Comparison of ENCODE assay signal across 15 cellular contexts in the genomic region with DNA sequence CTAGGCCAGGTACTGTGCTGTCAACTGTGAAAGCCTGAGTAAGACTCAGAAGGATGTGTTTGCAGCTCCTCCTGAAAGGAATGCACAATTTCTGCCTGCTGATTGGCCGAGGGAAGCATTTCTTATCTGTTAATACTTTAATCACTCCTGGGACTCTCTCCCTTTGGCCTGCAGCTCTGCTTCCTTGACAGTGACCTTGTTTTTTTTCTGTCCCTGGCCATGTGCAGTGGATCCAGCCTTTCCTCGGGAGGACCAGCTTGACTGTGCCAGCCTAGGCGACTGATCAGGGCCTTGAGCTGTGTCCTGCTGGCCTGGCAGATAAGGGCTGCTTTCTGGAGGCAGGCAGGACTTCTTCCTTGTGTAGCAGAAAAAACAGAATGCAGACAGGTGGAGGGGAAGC. TPM values are rescaled to one million over a fixed set of nuclear protein-coding genes. Genes with fewer than 3 reads are reported as not detected.
DNase-seq lines count a peak whose midpoint lies in the region; ATAC-seq, FAIRE-seq and TF ChIP-seq lines count a peak whose summit lies in the region.
"Had no signal": no experiment of that assay in that cellular context is flagged by ENCODE, and none has a peak within 500 bp of the region (broad histone marks: within the 10 kb centered on the region; RNA-seq: fewer than 3 reads in every experiment).

No MANE protein-coding gene starts in this region.

- no peaks in the 10 kb centered on the region for H3K27me3 ChIP-seq in WERI-Rb-1 (ENCODE audit: insufficient read depth, low read depth, severe bottlenecking)
- no peaks in the 10 kb centered on the region for H3K27me3 ChIP-seq in pancreas
- H3K27me3 ChIP-seq: suprapubic skin had no signal

- no peak for FAIRE-seq in pancreas (lab: Jason Lieb, UNC)

- H3K27ac ChIP-seq in WERI-Rb-1 (peak overlapping the region; percentile 43), pancreas (peak overlapping the region in 3 of 4 donors; percentile 61 to 65 (median 65))
- H3K27ac ChIP-seq: suprapubic skin had no signal

- peaks cover 38% of the 10 kb centered on the region for H3K4me1 Mint-ChIP-seq in WTC11

- CTCF ChIA-PET in WTC11 (lab: Charles Lee) = interaction anchor here (1.0 kb wide), 1 partner anchor 10 kb away, joined by 3 read pairs; no protein-coding TSS in a partner anchor

- POLR2A ChIA-PET in WTC11 (lab: Charles Lee) = no interaction called here

- H3K9me3 ChIP-seq in WERI-Rb-1 (ENCODE audit: severe bottlenecking) (no peaks in the 10 kb centered on the region), pancreas (no peaks in the 10 kb centered on the region)
- H3K9me3 ChIP-seq: suprapubic skin had no signal

- WGBS in pancreas, 2 donors = 7 to 11% methylated on average over 3 of the region's 3 CpGs

- H3K9me3 Mint-ChIP-seq in WTC11 = peaks cover 14% of the 10 kb centered on the region
- H3K9me3 Mint-ChIP-seq: dendritic cell treated with granulocyte-macrophage colony-stimulating factor and Interleukin-4, amounts not matched to agents 40 ng/mL and 50 ng/mL, for 4 days had no signal

- TF ChIP-seq CTCF in WERI-Rb-1 (IDR thresholded peaks at IDR 0.05; ENCODE audit: low read depth, low read length) (no peak), pancreas (IDR thresholded peaks at IDR 0.05) (no peak), WTC11 (IDR thresholded peaks at IDR 0.05) (no peak), GM20000 (IDR thresholded peaks at IDR 0.05; ENCODE audit: extremely low read depth, missing control alignments) (no peak)

- peaks cover 32 to 88% (median 79%) of the 10 kb centered on the region in 3 donors for H3K4me1 ChIP-seq in pancreas

- no peaks in the 10 kb centered on the region for H3K27me3 Mint-ChIP-seq in WTC11 (ENCODE audit: low read depth)
- H3K27me3 Mint-ChIP-seq: activated naive CD8-positive, alpha-beta T cell treated with anti-CD3 and anti-CD28 coated beads for 36 hours; dendritic cell treated with granulocyte-macrophage colony-stimulating factor and Interleukin-4, amounts not matched to agents 40 ng/mL and 50 ng/mL, for 4 days had no signal

- peaks cover 7% of the 10 kb centered on the region for H3K36me3 Mint-ChIP-seq in WTC11

- intact Hi-C loops in left ventricle myocardium superior (cut with micrococcal nuclease) (no loop called here), pancreas (cut with DNase I) (loop anchor here in 1 of 3 donors (10.0 kb wide), 1 partner anchor 118 kb away; no protein-coding TSS in a partner anchor)

- H3K4me3 ChIP-seq in WERI-Rb-1 (ENCODE audit: low read depth, low read length) = no peak overlapping the region
- no peak overlapping the region for H3K4me3 ChIP-seq in pancreas
- H3K4me3 ChIP-seq: suprapubic skin had no signal

- TF ChIP-seq POLR2A in GM18505 (IDR thresholded peaks at IDR 0.05; ENCODE audit: borderline replicate concordance, extremely low read depth, insufficient read depth, insufficient read length) = no peak

- no peak overlapping the region for H3K27ac Mint-ChIP-seq in WTC11
- H3K27ac Mint-ChIP-seq: activated naive CD8-positive, alpha-beta T cell treated with anti-CD3 and anti-CD28 coated beads for 36 hours; dendritic cell treated with granulocyte-macrophage colony-stimulating factor and Interleukin-4, amounts not matched to agents 40 ng/mL and 50 ng/mL, for 4 days had no signal

- ATAC-seq in left ventricle myocardium superior (peak; percentile 86), pancreas (peak; percentile 68 to 82 (median 80)), WTC11 (no peak), GM18505 (IDR thresholded peaks at IDR 0.05; ENCODE audit: unreplicated experiment) (no peak), GM18502 (IDR thresholded peaks at IDR 0.05; ENCODE audit: poor library complexity, unreplicated experiment) (no peak)

- peak; percentile 11 for DNase-seq in AG20443 (ENCODE audit: low spot score)
- DNase-seq in WERI-Rb-1 = peak; percentile 84
- peak; percentile 55 for DNase-seq in left ventricle myocardium superior
- peak in 5 of 6 donors; percentile 70 to 83 (median 77) for DNase-seq in pancreas
- DNase-seq in WTC11 (ENCODE audit: low spot score) = no peak
- no peak for DNase-seq in GM20000 (ENCODE audit: low spot score)
- DNase-seq: activated naive CD8-positive, alpha-beta T cell treated with anti-CD3 and anti-CD28 coated beads for 36 hours; DMS 273 treated with DMSO at 0.1 percent for 48 hours; naive B cell; NCI-H146; NCI-H510A treated with DMSO at 0.1 percent for 48 hours had no signal

- H3K36me3 ChIP-seq in WERI-Rb-1 (peaks cover 6% of the 10 kb centered on the region), pancreas (no peaks in the 10 kb centered on the region)
- H3K36me3 ChIP-seq: suprapubic skin had no signal

- no peak overlapping the region for H3K4me3 Mint-ChIP-seq in WTC11
- H3K4me3 Mint-ChIP-seq: activated naive CD8-positive, alpha-beta T cell treated with anti-CD3 and anti-CD28 coated beads for 36 hours; dendritic cell treated with granulocyte-macrophage colony-stimulating factor and Interleukin-4, amounts not matched to agents 40 ng/mL and 50 ng/mL, for 4 days had no signal

TF ChIP-seq in WTC11, 78 proteins besides CTCF, POLR2A, EP300 and RAD21 (continues in another document):
- TF ChIP-seq NFATC4 (CRISPR knock-in tag; IDR thresholded peaks at IDR 0.05) = no peak
- TF ChIP-seq ZBTB21 (CRISPR knock-in tag; IDR thresholded peaks at IDR 0.05; ENCODE audit: borderline replicate concordance) = no peak
- TF ChIP-seq IRF2 (CRISPR knock-in tag; IDR thresholded peaks at IDR 0.05; ENCODE audit: borderline replicate concordance, low read depth) = no peak
- TF ChIP-seq, protein P1, sequence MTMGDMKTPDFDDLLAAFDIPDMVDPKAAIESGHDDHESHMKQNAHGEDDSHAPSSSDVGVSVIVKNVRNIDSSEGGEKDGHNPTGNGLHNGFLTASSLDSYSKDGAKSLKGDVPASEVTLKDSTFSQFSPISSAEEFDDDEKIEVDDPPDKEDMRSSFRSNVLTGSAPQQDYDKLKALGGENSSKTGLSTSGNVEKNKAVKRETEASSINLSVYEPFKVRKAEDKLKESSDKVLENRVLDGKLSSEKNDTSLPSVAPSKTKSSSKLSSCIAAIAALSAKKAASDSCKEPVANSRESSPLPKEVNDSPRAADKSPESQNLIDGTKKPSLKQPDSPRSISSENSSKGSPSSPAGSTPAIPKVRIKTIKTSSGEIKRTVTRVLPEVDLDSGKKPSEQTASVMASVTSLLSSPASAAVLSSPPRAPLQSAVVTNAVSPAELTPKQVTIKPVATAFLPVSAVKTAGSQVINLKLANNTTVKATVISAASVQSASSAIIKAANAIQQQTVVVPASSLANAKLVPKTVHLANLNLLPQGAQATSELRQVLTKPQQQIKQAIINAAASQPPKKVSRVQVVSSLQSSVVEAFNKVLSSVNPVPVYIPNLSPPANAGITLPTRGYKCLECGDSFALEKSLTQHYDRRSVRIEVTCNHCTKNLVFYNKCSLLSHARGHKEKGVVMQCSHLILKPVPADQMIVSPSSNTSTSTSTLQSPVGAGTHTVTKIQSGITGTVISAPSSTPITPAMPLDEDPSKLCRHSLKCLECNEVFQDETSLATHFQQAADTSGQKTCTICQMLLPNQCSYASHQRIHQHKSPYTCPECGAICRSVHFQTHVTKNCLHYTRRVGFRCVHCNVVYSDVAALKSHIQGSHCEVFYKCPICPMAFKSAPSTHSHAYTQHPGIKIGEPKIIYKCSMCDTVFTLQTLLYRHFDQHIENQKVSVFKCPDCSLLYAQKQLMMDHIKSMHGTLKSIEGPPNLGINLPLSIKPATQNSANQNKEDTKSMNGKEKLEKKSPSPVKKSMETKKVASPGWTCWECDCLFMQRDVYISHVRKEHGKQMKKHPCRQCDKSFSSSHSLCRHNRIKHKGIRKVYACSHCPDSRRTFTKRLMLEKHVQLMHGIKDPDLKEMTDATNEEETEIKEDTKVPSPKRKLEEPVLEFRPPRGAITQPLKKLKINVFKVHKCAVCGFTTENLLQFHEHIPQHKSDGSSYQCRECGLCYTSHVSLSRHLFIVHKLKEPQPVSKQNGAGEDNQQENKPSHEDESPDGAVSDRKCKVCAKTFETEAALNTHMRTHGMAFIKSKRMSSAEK (CRISPR knock-in tag; IDR thresholded peaks at IDR 0.05; ENCODE audit: borderline replicate concordance) = no peak
- no peak for TF ChIP-seq ESRRA (CRISPR knock-in tag; IDR thresholded peaks at IDR 0.05; ENCODE audit: borderline replicate concordance)
- TF ChIP-seq NR3C1 (CRISPR knock-in tag; conservative IDR thresholded peaks at IDR 0.05; ENCODE audit: low read depth) = no peak
- no peak for TF ChIP-seq CREB1 (CRISPR knock-in tag; IDR thresholded peaks at IDR 0.05)

RNA-seq across cellular contexts. Expression of a gene that starts 10.0 kb away (rescaled TPM):
- 15.6 TPM for total RNA-seq in left ventricle myocardium superior
- 10 to 100 TPM; 21.3 to 78.7 (median 45.7) TPM for total RNA-seq in pancreas
- polyA plus RNA-seq in pancreas = 10 to 100 TPM in 1 of 2 donors, 1 to 10 TPM in 1; 9.4 to 12.0 TPM
- total RNA-seq in WTC11 (2021) = 12.5 to 13.6 TPM (median 12.8 TPM) in 3 replicates

RNA-seq across cellular contexts. Expression of a gene that starts 49.6 kb away (rescaled TPM):
- total RNA-seq in left ventricle myocardium superior = 4.8 TPM
- 1 to 10 TPM in 5 of 6 donors, under 1 TPM in 1; 0.60 to 2.9 (median 2.1) TPM for total RNA-seq in pancreas
- 1 to 10 TPM in 1 of 2 donors, under 1 TPM in 1; 0.95 to 1.9 TPM for polyA plus RNA-seq in pancreas
- not detected in 3 replicates for total RNA-seq in WTC11 (2021)

Comparison
In these comparisons a context has a peak if more than half of its experiments do, and no peak if none do; other contexts are left out.
1. DNase-seq: peak in AG20443 (single experiment), WERI-Rb-1 (single experiment), left ventricle myocardium superior (single experiment) and pancreas (5 of 6); none in WTC11 (single experiment) and GM20000 (single experiment).
2. ATAC-seq: peak in left ventricle myocardium superior (single experiment) and pancreas (4 of 4); none in WTC11 (single experiment), GM18505 (single experiment) and GM18502 (single experiment).